In the genomic region with DNA sequence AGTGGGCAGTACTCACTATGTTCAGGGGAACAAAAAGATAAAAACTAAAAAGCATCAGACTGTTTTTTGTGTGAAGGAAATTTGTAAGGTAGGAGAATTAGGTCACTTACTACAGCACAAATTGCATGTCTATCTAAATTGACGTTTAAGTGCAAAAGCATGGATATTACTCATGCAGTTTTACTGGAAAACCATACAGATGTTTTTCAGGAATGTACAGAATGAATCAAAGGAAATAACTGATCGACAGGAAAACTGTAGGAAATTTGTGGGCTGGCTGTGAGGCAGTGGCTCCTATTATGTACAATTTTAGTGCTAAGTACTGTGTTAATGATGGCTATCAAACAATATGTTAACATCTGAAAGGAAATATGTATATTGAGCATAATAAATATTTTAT, we compare ENCODE assay signal across 26 cellular contexts.
A peak's percentile ranks its signal among the peaks of the same experiment; 100 is the strongest.
DNase-seq lines count a peak whose midpoint lies in the region; ATAC-seq and TF ChIP-seq lines count a peak whose summit lies in the region.
"Had no signal": no experiment of that assay in that cellular context is flagged by ENCODE, and none has a peak within 500 bp of the region (broad histone marks: within the 10 kb centered on the region; RNA-seq: fewer than 3 reads in every experiment).

No MANE protein-coding gene starts in this region.

- no peak overlapping the region for H3K4me3 ChIP-seq in choroid plexus epithelial cell (ENCODE audit: low read depth, low read length)
- H3K4me3 ChIP-seq in foreskin fibroblast (ENCODE audit: low read depth in 1 of 2, low read length in 2 of 2): no peak overlapping the region
- H3K4me3 ChIP-seq: body of pancreas, GM12878, Peyer's patch had no signal

- DNase-seq in HCEC 1CT (peak; percentile 29), choroid plexus epithelial cell (ENCODE audit: low read depth) (peak; percentile 24), foreskin fibroblast (peak; percentile 21 to 59), Kasumi-1 (lab: John Stamatoyannopoulos, UW) (no peak), amniotic stem cell (lab: John Stamatoyannopoulos, UW) (no peak)
- DNase-seq: activated CD4-positive, alpha-beta memory T cell treated with anti-CD3 and anti-CD28 coated beads, Interleukin-2, amount 10 ng/mL, durations not matched to agents 7 days and 5 days; activated CD4-positive, alpha-beta T cell treated with anti-CD3 and anti-CD28 coated beads for 1 hour; activated CD8-positive, alpha-beta memory T cell treated with anti-CD3 and anti-CD28 coated beads, Interleukin-2, amount 50 U/mL, for 48 hours; activated naive CD4-positive, alpha-beta T cell treated with Interleukin-2 at 50 U/mL for 16 hours; AML-193; body of pancreas; CD4-positive, alpha-beta T cell; foreskin melanocyte; kidney; naive thymus-derived CD4-positive, alpha-beta T cell; NCI-H1436; NCI-H345; NCI-H774; nucleus accumbens; Peyer's patch; SHP77; stimulated activated CD4-positive, alpha-beta T cell treated with anti-CD3 and anti-CD28 coated beads, Interleukin-4, amount 100 ng/mL, for 24 hours had no signal

- TF ChIP-seq CTCF in choroid plexus epithelial cell (conservative IDR thresholded peaks at IDR 0.05; ENCODE audit: low read depth, low read length) (no peak), foreskin fibroblast (IDR thresholded peaks at IDR 0.05; ENCODE audit: low read depth, low read length) (no peak)

- ATAC-seq in HG03135 (IDR thresholded peaks at IDR 0.05; ENCODE audit: unreplicated experiment): no peak
- ATAC-seq in GM18873 (IDR thresholded peaks at IDR 0.05; ENCODE audit: low FRiP score, unreplicated experiment): no peak
- ATAC-seq: body of pancreas; GM12878; naive thymus-derived CD4-positive, alpha-beta T cell; sciatic nerve had no signal

Comparison
In these comparisons a context has a peak if more than half of its experiments do, and no peak if none do; other contexts are left out.
1. DNase-seq: peak in HCEC 1CT (single experiment), choroid plexus epithelial cell (single experiment) and foreskin fibroblast (2 of 2); none in Kasumi-1 (0 of 2) and amniotic stem cell (single experiment).